ENCODE assay signal across 16 cellular contexts in the genomic region with DNA sequence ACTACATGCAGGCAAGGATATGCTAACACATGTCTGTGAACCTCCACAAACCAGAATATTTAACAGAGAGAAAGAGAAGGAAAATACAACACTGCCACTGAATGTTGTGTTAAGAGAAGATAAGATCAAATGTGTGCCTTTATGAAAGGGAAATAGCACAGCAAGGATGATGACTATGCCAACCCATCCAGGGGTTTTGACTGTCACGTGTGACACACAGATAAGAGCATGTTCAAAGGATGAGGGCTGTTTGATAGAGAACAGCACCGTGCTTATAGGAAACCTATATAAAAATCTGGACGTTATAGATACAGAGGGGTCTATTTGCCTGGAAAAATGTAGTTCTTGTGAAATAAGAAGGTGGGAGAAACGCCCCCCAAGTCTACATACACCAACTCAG.
DNase-seq lines count a peak whose midpoint lies in the region; ATAC-seq and TF ChIP-seq lines count a peak whose summit lies in the region.
"Had no signal": no experiment of that assay in that cellular context is flagged by ENCODE, and none has a peak within 500 bp of the region (broad histone marks: within the 10 kb centered on the region; RNA-seq: fewer than 3 reads in every experiment).

No MANE protein-coding gene starts in this region.

- no peaks in the 10 kb centered on the region for H4K20me1 ChIP-seq in neural cell (ENCODE audit: insufficient read depth)

- TF ChIP-seq POLR2A in spleen (IDR thresholded peaks at IDR 0.05) = no peak

- ATAC-seq in HG02642 (IDR thresholded peaks at IDR 0.05; ENCODE audit: poor library complexity, unreplicated experiment) = no peak
- ATAC-seq: GM12878 had no signal

- H3K36me3 ChIP-seq in neural cell (ENCODE audit: insufficient read depth, low read length) = no peaks in the 10 kb centered on the region
- no peaks in the 10 kb centered on the region for H3K36me3 ChIP-seq in spleen

- H3F3A ChIP-seq in neural cell (ENCODE audit: insufficient read depth, low read length, poor library complexity, severe bottlenecking) = no peaks in the 10 kb centered on the region

- no peaks in the 10 kb centered on the region for H3K9me2 ChIP-seq in neural cell (ENCODE audit: insufficient read depth, low read length)

- intact Hi-C loops in spleen (cut with DNase I; ENCODE audit: low total_unique reads) = no loop called here

- TF ChIP-seq CTCF in neural cell (IDR thresholded peaks at IDR 0.05; ENCODE audit: poor library complexity, severe bottlenecking) = no peak
- no peak for TF ChIP-seq CTCF in spleen (IDR thresholded peaks at IDR 0.05 in 8 of 11, conservative IDR thresholded peaks at IDR 0.05 in 3 of 11)

- no peak for TF ChIP-seq RAD21 in neural cell (conservative IDR thresholded peaks at IDR 0.05)

- peak overlapping the region; percentile 15 for H2AFZ ChIP-seq in neural cell (ENCODE audit: low read depth, low read length)

- TF ChIP-seq EP300 in neural cell (conservative IDR thresholded peaks at IDR 0.05; ENCODE audit: poor library complexity, severe bottlenecking) = no peak

- H3K27ac ChIP-seq in neural cell (ENCODE audit: low read length) (peak overlapping the region; percentile 41), spleen (no peak overlapping the region)

- H3K9ac ChIP-seq in neural cell (ENCODE audit: low read length) = no peak overlapping the region

- H3K4me2 ChIP-seq in neural cell (ENCODE audit: low read length) = no peak overlapping the region

- H3K9me3 ChIP-seq in neural cell (ENCODE audit: low read length) (peaks cover 3% of the 10 kb centered on the region), spleen (no peaks in the 10 kb centered on the region)

- no peaks in the 10 kb centered on the region for H3K27me3 ChIP-seq in neural cell (ENCODE audit: insufficient read depth, low read depth, low read length)
- no peaks in the 10 kb centered on the region for H3K27me3 ChIP-seq in spleen (replicated peaks in 1 of 7)

- DNase-seq in Jurkat, Clone E6-1 (ENCODE audit: low read depth, low spot score) = peak; percentile 76
- DNase-seq in NCI-H146 treated with DMSO at 0.1 percent for 48 hours (lab: John Stamatoyannopoulos, UW; ENCODE audit: unreplicated experiment) (peak; percentile 11), spleen (no peak)
- no peak for DNase-seq in activated CD4-positive, CD25-positive, alpha-beta regulatory T cell (lab: John Stamatoyannopoulos, UW)
- DNase-seq: C1 segment of cervical spinal cord; CD4-positive, CD25-positive, alpha-beta regulatory T cell; CD8-positive, alpha-beta memory T cell; COR-L47; DMS 273 treated with DMSO at 0.1 percent for 48 hours; DMS53; DND-41; EL; GOT3 had no signal

- WGBS in spleen, 5 donors = 31 to 45% (median 39%) methylated on average over 4 of the region's 4 CpGs

- H3K4me3 ChIP-seq in Jurkat, Clone E6-1 (ENCODE audit: low read length) = no peak overlapping the region
- H3K4me3 ChIP-seq in neural cell (ENCODE audit: low read length) (no peak overlapping the region), spleen (no peak overlapping the region)
- H3K4me3 ChIP-seq: GM12878 had no signal

- H3K79me2 ChIP-seq in neural cell (replicated peaks; ENCODE audit: insufficient read depth, low read length) = no peaks in the 10 kb centered on the region

- no peaks in the 10 kb centered on the region for H3K4me1 ChIP-seq in spleen

TF ChIP-seq in neural cell, 6 proteins besides CTCF, POLR2A, EP300 and RAD21:
- TF ChIP-seq SMC3 (conservative IDR thresholded peaks at IDR 0.05; ENCODE audit: poor library complexity) (no peak), TAF1 (IDR thresholded peaks at IDR 0.05; ENCODE audit: low read depth) (no peak), POLR2AphosphoS5 (IDR thresholded peaks at IDR 0.05) (no peak), MXI1 (conservative IDR thresholded peaks at IDR 0.05; ENCODE audit: poor library complexity, severe bottlenecking) (no peak), EZH2 (IDR thresholded peaks at IDR 0.05; ENCODE audit: borderline replicate concordance, insufficient read depth, low read length, poor library complexity, severe bottlenecking) (no peak)
- TF ChIP-seq, protein P1, sequence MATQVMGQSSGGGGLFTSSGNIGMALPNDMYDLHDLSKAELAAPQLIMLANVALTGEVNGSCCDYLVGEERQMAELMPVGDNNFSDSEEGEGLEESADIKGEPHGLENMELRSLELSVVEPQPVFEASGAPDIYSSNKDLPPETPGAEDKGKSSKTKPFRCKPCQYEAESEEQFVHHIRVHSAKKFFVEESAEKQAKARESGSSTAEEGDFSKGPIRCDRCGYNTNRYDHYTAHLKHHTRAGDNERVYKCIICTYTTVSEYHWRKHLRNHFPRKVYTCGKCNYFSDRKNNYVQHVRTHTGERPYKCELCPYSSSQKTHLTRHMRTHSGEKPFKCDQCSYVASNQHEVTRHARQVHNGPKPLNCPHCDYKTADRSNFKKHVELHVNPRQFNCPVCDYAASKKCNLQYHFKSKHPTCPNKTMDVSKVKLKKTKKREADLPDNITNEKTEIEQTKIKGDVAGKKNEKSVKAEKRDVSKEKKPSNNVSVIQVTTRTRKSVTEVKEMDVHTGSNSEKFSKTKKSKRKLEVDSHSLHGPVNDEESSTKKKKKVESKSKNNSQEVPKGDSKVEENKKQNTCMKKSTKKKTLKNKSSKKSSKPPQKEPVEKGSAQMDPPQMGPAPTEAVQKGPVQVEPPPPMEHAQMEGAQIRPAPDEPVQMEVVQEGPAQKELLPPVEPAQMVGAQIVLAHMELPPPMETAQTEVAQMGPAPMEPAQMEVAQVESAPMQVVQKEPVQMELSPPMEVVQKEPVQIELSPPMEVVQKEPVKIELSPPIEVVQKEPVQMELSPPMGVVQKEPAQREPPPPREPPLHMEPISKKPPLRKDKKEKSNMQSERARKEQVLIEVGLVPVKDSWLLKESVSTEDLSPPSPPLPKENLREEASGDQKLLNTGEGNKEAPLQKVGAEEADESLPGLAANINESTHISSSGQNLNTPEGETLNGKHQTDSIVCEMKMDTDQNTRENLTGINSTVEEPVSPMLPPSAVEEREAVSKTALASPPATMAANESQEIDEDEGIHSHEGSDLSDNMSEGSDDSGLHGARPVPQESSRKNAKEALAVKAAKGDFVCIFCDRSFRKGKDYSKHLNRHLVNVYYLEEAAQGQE (IDR thresholded peaks at IDR 0.05; ENCODE audit: borderline replicate concordance) = no peak
TF ChIP-seq in neural cell: peak in this region for 0.

Comparison
In these comparisons a context has a peak if more than half of its experiments do, and no peak if none do; other contexts are left out.
1. DNase-seq: peak in Jurkat, Clone E6-1 (single experiment) and NCI-H146 treated with DMSO at 0.1 percent for 48 hours (single experiment); none in spleen (single experiment) and activated CD4-positive, CD25-positive, alpha-beta regulatory T cell (0 of 4).